Comparison of ENCODE assay signal across 23 cellular contexts in genomic region chr14:70366890-70367289, GRCh38.
"Had no signal": no experiment of that assay in that cellular context is flagged by ENCODE, and none has a peak within 500 bp of the region (broad histone marks: within the 10 kb centered on the region; RNA-seq: fewer than 3 reads in every experiment).

No MANE protein-coding gene starts in this region.

- H3K9me3 ChIP-seq: gastrocnemius medialis, heart right ventricle, left lung, lower lobe of right lung, ovary, thoracic aorta had no signal

- DNase-seq: effector CD4-positive, alpha-beta T cell; gastrocnemius medialis; heart right ventricle; hypothalamus; kidney glomerular epithelial cell; left lung; lower lobe of right lung; midbrain; nucleus accumbens; ovary; right cardiac atrium; stimulated activated CD4-positive, alpha-beta T cell treated with anti-CD3 and anti-CD28 coated beads, Interleukin-4, amount 100 ng/mL, for 1 hour; stimulated activated CD8-positive, alpha-beta memory T cell treated with anti-CD3 and anti-CD28 coated beads, Interleukin-4, amount 100 ng/mL, for 48 hours; stimulated activated naive CD8-positive, alpha-beta T cell treated with anti-CD3 and anti-CD28 coated beads, Interleukin-15, amount 100 ng/mL, for 72 hours; trophoblast cell had no signal

- H3K4me3 Mint-ChIP-seq: memory B cell; natural killer cell treated with Interleukin-12 subunit alpha and Interleukin-12 subunit beta and Interleukin-15 and Interleukin-18, amount 100 ng/mL, for 72 hours; neural progenitor cell; stimulated activated effector memory CD8-positive, alpha-beta T cell treated with anti-CD3 and anti-CD28 coated beads, Interleukin-12 subunit alpha, Interleukin-12 subunit beta, amount 100 ng/mL, for 72 hours; stimulated activated naive CD8-positive, alpha-beta T cell treated with anti-CD3 and anti-CD28 coated beads, Interleukin-15, amount 100 ng/mL, for 72 hours had no signal

- H3K27me3 ChIP-seq: gastrocnemius medialis, heart right ventricle, left lung, ovary had no signal

- H3K36me3 Mint-ChIP-seq: natural killer cell treated with Interleukin-12 subunit alpha and Interleukin-12 subunit beta and Interleukin-15 and Interleukin-18, amount 100 ng/mL, for 72 hours; neural progenitor cell had no signal

- H3K4me1 Mint-ChIP-seq: memory B cell; neural progenitor cell; stimulated activated effector memory CD8-positive, alpha-beta T cell treated with anti-CD3 and anti-CD28 coated beads, Interleukin-12 subunit alpha, Interleukin-12 subunit beta, amount 100 ng/mL, for 72 hours; stimulated activated naive CD8-positive, alpha-beta T cell treated with anti-CD3 and anti-CD28 coated beads, Interleukin-15, amount 100 ng/mL, for 72 hours had no signal

- H3K4me3 ChIP-seq: coronary artery, gastrocnemius medialis, heart right ventricle, left lung, lower lobe of right lung, neural progenitor cell, ovary, smooth muscle cell, thoracic aorta had no signal

- H3K9me3 Mint-ChIP-seq: memory B cell; natural killer cell treated with Interleukin-12 subunit alpha and Interleukin-12 subunit beta and Interleukin-15 and Interleukin-18, amount 100 ng/mL, for 72 hours; neural progenitor cell; stimulated activated effector memory CD8-positive, alpha-beta T cell treated with anti-CD3 and anti-CD28 coated beads, Interleukin-12 subunit alpha, Interleukin-12 subunit beta, amount 100 ng/mL, for 72 hours; stimulated activated naive CD8-positive, alpha-beta T cell treated with anti-CD3 and anti-CD28 coated beads, Interleukin-15, amount 100 ng/mL, for 72 hours had no signal

- H3K36me3 ChIP-seq: gastrocnemius medialis, neural progenitor cell, ovary had no signal

- H3K27ac Mint-ChIP-seq: memory B cell; natural killer cell treated with Interleukin-12 subunit alpha and Interleukin-12 subunit beta and Interleukin-15 and Interleukin-18, amount 100 ng/mL, for 72 hours; neural progenitor cell; stimulated activated effector memory CD8-positive, alpha-beta T cell treated with anti-CD3 and anti-CD28 coated beads, Interleukin-12 subunit alpha, Interleukin-12 subunit beta, amount 100 ng/mL, for 72 hours; stimulated activated naive CD8-positive, alpha-beta T cell treated with anti-CD3 and anti-CD28 coated beads, Interleukin-15, amount 100 ng/mL, for 72 hours had no signal

- ATAC-seq: esophagus mucosa; gastrocnemius medialis; heart right ventricle; left lung; lower lobe of right lung; natural killer cell treated with Interleukin-12 subunit alpha and Interleukin-12 subunit beta and Interleukin-15 and Interleukin-18, amount 100 ng/mL, for 72 hours; right cardiac atrium; stimulated activated effector memory CD8-positive, alpha-beta T cell treated with anti-CD3 and anti-CD28 coated beads, Interleukin-12 subunit alpha, Interleukin-12 subunit beta, amount 100 ng/mL, for 72 hours; stimulated activated naive CD8-positive, alpha-beta T cell treated with anti-CD3 and anti-CD28 coated beads, Interleukin-15, amount 100 ng/mL, for 72 hours had no signal

- H3K27ac ChIP-seq: coronary artery, gastrocnemius medialis, heart right ventricle, left lung, lower lobe of right lung, neural progenitor cell, ovary, thoracic aorta had no signal

- H3K27me3 Mint-ChIP-seq: memory B cell; natural killer cell treated with Interleukin-12 subunit alpha and Interleukin-12 subunit beta and Interleukin-15 and Interleukin-18, amount 100 ng/mL, for 72 hours; stimulated activated naive CD8-positive, alpha-beta T cell treated with anti-CD3 and anti-CD28 coated beads, Interleukin-15, amount 100 ng/mL, for 72 hours had no signal

- H3K4me1 ChIP-seq: gastrocnemius medialis, heart right ventricle, left lung, neural progenitor cell had no signal

- H3K4me2 ChIP-seq: neural progenitor cell, smooth muscle cell had no signal

- H3K9ac ChIP-seq: neural progenitor cell had no signal
